In the genomic region with DNA sequence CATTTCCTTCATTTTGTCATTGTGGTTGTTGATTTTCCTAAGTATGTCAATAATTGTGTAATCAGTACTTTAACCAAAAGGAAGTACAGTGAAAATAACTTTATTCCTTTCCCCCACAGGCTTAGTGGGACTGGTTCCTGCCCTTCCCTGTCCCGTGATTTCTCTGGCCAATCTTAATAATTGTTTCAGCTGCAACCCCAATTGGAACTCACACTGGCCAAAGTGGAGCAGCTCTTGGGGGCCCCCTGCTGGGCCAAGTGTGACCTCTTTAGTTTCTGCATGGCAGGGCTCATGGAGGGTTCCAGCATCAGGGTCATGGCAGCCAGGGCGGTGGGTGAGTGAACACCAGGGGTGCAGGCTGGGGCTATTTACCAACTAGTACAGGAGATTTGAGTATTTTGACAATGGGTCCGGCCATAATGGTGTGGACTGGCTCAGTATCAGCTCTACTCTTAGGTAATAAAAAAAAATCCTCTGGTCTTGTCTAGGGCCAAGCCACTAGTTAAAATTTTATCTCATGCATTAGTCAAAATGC, we compare ENCODE assay signal across 1 cellular context.
A peak's percentile ranks its signal among the peaks of the same experiment; 100 is the strongest.
TF ChIP-seq lines count a peak whose summit lies in the region.

No MANE protein-coding gene starts in this region.

TF ChIP-seq in GM12878, 131 proteins besides CTCF, POLR2A, EP300 and RAD21 (continued from another document):
- TF ChIP-seq, protein P1, sequence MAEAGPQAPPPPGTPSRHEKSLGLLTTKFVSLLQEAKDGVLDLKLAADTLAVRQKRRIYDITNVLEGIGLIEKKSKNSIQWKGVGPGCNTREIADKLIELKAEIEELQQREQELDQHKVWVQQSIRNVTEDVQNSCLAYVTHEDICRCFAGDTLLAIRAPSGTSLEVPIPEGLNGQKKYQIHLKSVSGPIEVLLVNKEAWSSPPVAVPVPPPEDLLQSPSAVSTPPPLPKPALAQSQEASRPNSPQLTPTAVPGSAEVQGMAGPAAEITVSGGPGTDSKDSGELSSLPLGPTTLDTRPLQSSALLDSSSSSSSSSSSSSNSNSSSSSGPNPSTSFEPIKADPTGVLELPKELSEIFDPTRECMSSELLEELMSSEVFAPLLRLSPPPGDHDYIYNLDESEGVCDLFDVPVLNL (IDR thresholded peaks at IDR 0.05; ENCODE audit: low read depth, low read length), result no peak
- TF ChIP-seq NR2F1 (conservative IDR thresholded peaks at IDR 0.05) (peak; percentile 26; the same call in 1 of the 2 replicates), JUND (IDR thresholded peaks at IDR 0.05; ENCODE audit: low read depth, low read length) (no peak), ATF7 (IDR thresholded peaks at IDR 0.05; ENCODE audit: low read depth) (no peak), BHLHE40 (IDR thresholded peaks at IDR 0.05; ENCODE audit: borderline replicate concordance in 1 of 2, low read depth in 2 of 2, low read length in 1 of 2) (peak in 1 of 2 experiments; percentile 32; a peak in 1 of 4 replicates), ETV6 (conservative IDR thresholded peaks at IDR 0.05 in 1 of 2, IDR thresholded peaks at IDR 0.05 in 1 of 2; ENCODE audit: borderline replicate concordance in 1 of 2, low read depth in 1 of 2) (no peak), FOXM1 (IDR thresholded peaks at IDR 0.05; ENCODE audit: low read depth, low read length) (peak; percentile 46; the same call in 1 of the 2 replicates)
- TF ChIP-seq, protein P2, sequence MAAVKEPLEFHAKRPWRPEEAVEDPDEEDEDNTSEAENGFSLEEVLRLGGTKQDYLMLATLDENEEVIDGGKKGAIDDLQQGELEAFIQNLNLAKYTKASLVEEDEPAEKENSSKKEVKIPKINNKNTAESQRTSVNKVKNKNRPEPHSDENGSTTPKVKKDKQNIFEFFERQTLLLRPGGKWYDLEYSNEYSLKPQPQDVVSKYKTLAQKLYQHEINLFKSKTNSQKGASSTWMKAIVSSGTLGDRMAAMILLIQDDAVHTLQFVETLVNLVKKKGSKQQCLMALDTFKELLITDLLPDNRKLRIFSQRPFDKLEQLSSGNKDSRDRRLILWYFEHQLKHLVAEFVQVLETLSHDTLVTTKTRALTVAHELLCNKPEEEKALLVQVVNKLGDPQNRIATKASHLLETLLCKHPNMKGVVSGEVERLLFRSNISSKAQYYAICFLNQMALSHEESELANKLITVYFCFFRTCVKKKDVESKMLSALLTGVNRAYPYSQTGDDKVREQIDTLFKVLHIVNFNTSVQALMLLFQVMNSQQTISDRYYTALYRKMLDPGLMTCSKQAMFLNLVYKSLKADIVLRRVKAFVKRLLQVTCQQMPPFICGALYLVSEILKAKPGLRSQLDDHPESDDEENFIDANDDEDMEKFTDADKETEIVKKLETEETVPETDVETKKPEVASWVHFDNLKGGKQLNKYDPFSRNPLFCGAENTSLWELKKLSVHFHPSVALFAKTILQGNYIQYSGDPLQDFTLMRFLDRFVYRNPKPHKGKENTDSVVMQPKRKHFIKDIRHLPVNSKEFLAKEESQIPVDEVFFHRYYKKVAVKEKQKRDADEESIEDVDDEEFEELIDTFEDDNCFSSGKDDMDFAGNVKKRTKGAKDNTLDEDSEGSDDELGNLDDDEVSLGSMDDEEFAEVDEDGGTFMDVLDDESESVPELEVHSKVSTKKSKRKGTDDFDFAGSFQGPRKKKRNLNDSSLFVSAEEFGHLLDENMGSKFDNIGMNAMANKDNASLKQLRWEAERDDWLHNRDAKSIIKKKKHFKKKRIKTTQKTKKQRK (IDR thresholded peaks at IDR 0.05; ENCODE audit: low read depth, low read length), result no peak
- TF ChIP-seq, protein P3, sequence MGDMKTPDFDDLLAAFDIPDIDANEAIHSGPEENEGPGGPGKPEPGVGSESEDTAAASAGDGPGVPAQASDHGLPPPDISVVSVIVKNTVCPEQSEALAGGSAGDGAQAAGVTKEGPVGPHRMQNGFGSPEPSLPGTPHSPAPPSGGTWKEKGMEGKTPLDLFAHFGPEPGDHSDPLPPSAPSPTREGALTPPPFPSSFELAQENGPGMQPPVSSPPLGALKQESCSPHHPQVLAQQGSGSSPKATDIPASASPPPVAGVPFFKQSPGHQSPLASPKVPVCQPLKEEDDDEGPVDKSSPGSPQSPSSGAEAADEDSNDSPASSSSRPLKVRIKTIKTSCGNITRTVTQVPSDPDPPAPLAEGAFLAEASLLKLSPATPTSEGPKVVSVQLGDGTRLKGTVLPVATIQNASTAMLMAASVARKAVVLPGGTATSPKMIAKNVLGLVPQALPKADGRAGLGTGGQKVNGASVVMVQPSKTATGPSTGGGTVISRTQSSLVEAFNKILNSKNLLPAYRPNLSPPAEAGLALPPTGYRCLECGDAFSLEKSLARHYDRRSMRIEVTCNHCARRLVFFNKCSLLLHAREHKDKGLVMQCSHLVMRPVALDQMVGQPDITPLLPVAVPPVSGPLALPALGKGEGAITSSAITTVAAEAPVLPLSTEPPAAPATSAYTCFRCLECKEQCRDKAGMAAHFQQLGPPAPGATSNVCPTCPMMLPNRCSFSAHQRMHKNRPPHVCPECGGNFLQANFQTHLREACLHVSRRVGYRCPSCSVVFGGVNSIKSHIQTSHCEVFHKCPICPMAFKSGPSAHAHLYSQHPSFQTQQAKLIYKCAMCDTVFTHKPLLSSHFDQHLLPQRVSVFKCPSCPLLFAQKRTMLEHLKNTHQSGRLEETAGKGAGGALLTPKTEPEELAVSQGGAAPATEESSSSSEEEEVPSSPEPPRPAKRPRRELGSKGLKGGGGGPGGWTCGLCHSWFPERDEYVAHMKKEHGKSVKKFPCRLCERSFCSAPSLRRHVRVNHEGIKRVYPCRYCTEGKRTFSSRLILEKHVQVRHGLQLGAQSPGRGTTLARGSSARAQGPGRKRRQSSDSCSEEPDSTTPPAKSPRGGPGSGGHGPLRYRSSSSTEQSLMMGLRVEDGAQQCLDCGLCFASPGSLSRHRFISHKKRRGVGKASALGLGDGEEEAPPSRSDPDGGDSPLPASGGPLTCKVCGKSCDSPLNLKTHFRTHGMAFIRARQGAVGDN (IDR thresholded peaks at IDR 0.05), result no peak
- TF ChIP-seq, protein P4, sequence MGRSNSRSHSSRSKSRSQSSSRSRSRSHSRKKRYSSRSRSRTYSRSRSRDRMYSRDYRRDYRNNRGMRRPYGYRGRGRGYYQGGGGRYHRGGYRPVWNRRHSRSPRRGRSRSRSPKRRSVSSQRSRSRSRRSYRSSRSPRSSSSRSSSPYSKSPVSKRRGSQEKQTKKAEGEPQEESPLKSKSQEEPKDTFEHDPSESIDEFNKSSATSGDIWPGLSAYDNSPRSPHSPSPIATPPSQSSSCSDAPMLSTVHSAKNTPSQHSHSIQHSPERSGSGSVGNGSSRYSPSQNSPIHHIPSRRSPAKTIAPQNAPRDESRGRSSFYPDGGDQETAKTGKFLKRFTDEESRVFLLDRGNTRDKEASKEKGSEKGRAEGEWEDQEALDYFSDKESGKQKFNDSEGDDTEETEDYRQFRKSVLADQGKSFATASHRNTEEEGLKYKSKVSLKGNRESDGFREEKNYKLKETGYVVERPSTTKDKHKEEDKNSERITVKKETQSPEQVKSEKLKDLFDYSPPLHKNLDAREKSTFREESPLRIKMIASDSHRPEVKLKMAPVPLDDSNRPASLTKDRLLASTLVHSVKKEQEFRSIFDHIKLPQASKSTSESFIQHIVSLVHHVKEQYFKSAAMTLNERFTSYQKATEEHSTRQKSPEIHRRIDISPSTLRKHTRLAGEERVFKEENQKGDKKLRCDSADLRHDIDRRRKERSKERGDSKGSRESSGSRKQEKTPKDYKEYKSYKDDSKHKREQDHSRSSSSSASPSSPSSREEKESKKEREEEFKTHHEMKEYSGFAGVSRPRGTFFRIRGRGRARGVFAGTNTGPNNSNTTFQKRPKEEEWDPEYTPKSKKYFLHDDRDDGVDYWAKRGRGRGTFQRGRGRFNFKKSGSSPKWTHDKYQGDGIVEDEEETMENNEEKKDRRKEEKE (IDR thresholded peaks at IDR 0.05), result no peak
